Comparison of ENCODE assay signal across 17 cellular contexts in the genomic region with DNA sequence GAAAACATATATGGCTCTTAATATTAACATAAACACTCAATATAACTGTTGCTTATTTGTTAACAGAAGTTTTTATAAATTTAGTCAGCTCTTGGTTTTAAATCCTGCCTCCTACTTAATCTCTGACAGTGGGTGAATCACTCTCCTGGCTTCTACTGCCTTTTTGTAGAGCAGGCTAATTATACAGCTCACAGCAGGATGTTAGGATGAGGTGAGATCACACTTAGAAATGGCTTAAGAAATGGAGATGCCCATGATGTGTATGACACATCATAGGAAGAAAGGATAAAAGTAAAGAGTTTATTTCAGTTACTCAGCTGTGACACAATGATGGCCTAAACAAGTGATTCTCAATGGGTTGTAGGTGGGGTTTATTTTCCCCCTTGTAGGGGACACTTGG.
DNase-seq lines count a peak whose midpoint lies in the region; FAIRE-seq and TF ChIP-seq lines count a peak whose summit lies in the region.
"Had no signal": no experiment of that assay in that cellular context is flagged by ENCODE, and none has a peak within 500 bp of the region (broad histone marks: within the 10 kb centered on the region; RNA-seq: fewer than 3 reads in every experiment).

No MANE protein-coding gene starts in this region.

- POLR2A ChIA-PET in endothelial cell of umbilical vein (lab: Charles Lee), result no interaction called here

- no peaks in the 10 kb centered on the region for H4K20me1 ChIP-seq in endothelial cell of umbilical vein (replicated peaks; ENCODE audit: control insufficient read depth, extremely low read depth, insufficient read depth, low read length)
- H4K20me1 ChIP-seq in Karpas-422 (ENCODE audit: insufficient read depth, low read depth, low read length), result no peaks in the 10 kb centered on the region

- H3K9me1 ChIP-seq in endothelial cell of umbilical vein (replicated peaks; ENCODE audit: control insufficient read depth, extremely low read depth, insufficient read depth, low read length), result no peaks in the 10 kb centered on the region

- TF ChIP-seq POLR2A in endothelial cell of umbilical vein (IDR thresholded peaks at IDR 0.05; ENCODE audit: low read depth, low read length), result no peak
- no peak for TF ChIP-seq POLR2A in GM12892 (IDR thresholded peaks at IDR 0.05; ENCODE audit: low read depth, low read length)

- H3K4me2 ChIP-seq in endothelial cell of umbilical vein (ENCODE audit: insufficient read depth, low read length) (no peak overlapping the region), Karpas-422 (ENCODE audit: low read depth, low read length, poor library complexity, severe bottlenecking) (no peak overlapping the region)

- BruUV-seq in endothelial cell of umbilical vein (replicated peaks; lab: Mats Ljungman, UMichigan), result no TSS peak

- H2AFZ ChIP-seq in endothelial cell of umbilical vein (ENCODE audit: low read depth, low read length), result no peak overlapping the region
- no peak overlapping the region for H2AFZ ChIP-seq in Karpas-422 (ENCODE audit: low read length)

- H3K79me2 ChIP-seq in endothelial cell of umbilical vein (ENCODE audit: control insufficient read depth, insufficient read depth, low read length) (no peaks in the 10 kb centered on the region), Karpas-422 (ENCODE audit: low read length) (no peaks in the 10 kb centered on the region)

- CTCF ChIA-PET in endothelial cell of umbilical vein (lab: Charles Lee), result interaction anchor here (1.1 kb wide), 1 partner anchor 316 kb away, joined by 3 read pairs; no protein-coding TSS in a partner anchor

- FAIRE-seq in endothelial cell of umbilical vein (lab: Jason Lieb, UNC) (peak; percentile 59), GM12892 (lab: Jason Lieb, UNC) (no peak)
- FAIRE-seq: GM12878 had no signal

- H3K4me1 ChIP-seq in endothelial cell of umbilical vein (ENCODE audit: control insufficient read depth, extremely low read depth, insufficient read depth, low read length) (peaks cover 3% of the 10 kb centered on the region), Karpas-422 (ENCODE audit: low read length) (no peaks in the 10 kb centered on the region)

- H3K27ac ChIP-seq in endothelial cell of umbilical vein (ENCODE audit: insufficient read depth, low read depth, low read length) (no peak overlapping the region), substantia nigra (ENCODE audit: low read depth, low read length, poor library complexity, severe bottlenecking) (no peak overlapping the region), Karpas-422 (ENCODE audit: low read length) (no peak overlapping the region)
- H3K27ac ChIP-seq: neutrophil had no signal

- TF ChIP-seq CTCF in endothelial cell of umbilical vein (IDR thresholded peaks at IDR 0.05; ENCODE audit: extremely low read depth in 1 of 2, insufficient read depth in 1 of 2, low read depth in 1 of 2, low read length in 2 of 2), result no peak

- no peaks in the 10 kb centered on the region for H3K36me3 ChIP-seq in endothelial cell of umbilical vein (ENCODE audit: control insufficient read depth in 2 of 2, extremely low read depth in 1 of 2, insufficient read depth in 2 of 2, low read length in 2 of 2)
- H3K36me3 ChIP-seq in Karpas-422 (ENCODE audit: insufficient read depth, low read length), result no peaks in the 10 kb centered on the region
- H3K36me3 ChIP-seq: neutrophil had no signal

- dilution Hi-C loops in endothelial cell of umbilical vein (cut with MboI; ENCODE audit: extremely low pct_ligation_motif_present, low sequenced_read_pairs), result no loop called here

- H3K27me3 ChIP-seq in endothelial cell of umbilical vein (ENCODE audit: control insufficient read depth in 2 of 2, insufficient read depth in 2 of 2, low read length in 2 of 2) (no peaks in the 10 kb centered on the region), Karpas-422 (ENCODE audit: low read length) (no peaks in the 10 kb centered on the region)
- H3K27me3 ChIP-seq: dorsolateral prefrontal cortex, neutrophil had no signal

- peak; percentile 89 for DNase-seq in EH (ENCODE audit: low read depth)
- peak; percentile 58 for DNase-seq in NCI-H460 (ENCODE audit: extremely low read depth, low read depth)
- DNase-seq in endothelial cell of umbilical vein (ENCODE audit: low read depth, low spot score), result peak; percentile 44
- peak; percentile 68 for DNase-seq in myocyte (ENCODE audit: low read depth)
- no peak for DNase-seq in substantia nigra (lab: John Stamatoyannopoulos, UW)
- DNase-seq in activated naive CD4-positive, alpha-beta T cell treated with Interleukin-2 at 50 U/mL for 16 hours, result no peak
- no peak for DNase-seq in GM12892 (ENCODE audit: insufficient read length)
- no peak for DNase-seq in Karpas-422
- DNase-seq: activated B cell treated with CpG ODN at 0.5 μM for 24 hours; activated effector memory CD4-positive, alpha-beta T cell treated with Interleukin-2 at 50 U/mL for 16 hours; CD8-positive, alpha-beta memory T cell; dorsolateral prefrontal cortex; NCI-H1930; stimulated activated CD4-positive, alpha-beta T cell treated with anti-CD3 and anti-CD28 coated beads, Interleukin-1b, Interleukin-23, amount 100 ng/mL, for 48 hours; stimulated activated naive CD4-positive, alpha-beta T cell treated with Interleukin-2 at 50 U/mL for 16 hours had no signal

- H3K9me3 ChIP-seq in endothelial cell of umbilical vein (replicated peaks; ENCODE audit: control insufficient read depth, insufficient read depth, low read length) (no peaks in the 10 kb centered on the region), Karpas-422 (ENCODE audit: low read length) (peaks cover 7% of the 10 kb centered on the region)
- H3K9me3 ChIP-seq: neutrophil had no signal

- intact Hi-C loops in endothelial cell of umbilical vein (cut with micrococcal nuclease), result no loop called here

- no peaks in the 10 kb centered on the region for H3K9me2 ChIP-seq in Karpas-422 (replicated peaks; ENCODE audit: insufficient read depth, low read length)

- H3K4me3 ChIP-seq in endothelial cell of umbilical vein (replicated peaks in 1 of 3; ENCODE audit: insufficient read depth in 1 of 3, low read depth in 1 of 3, low read length in 3 of 3), result no peak overlapping the region
- no peak overlapping the region for H3K4me3 ChIP-seq in Karpas-422 (ENCODE audit: low read length)
- H3K4me3 ChIP-seq: dorsolateral prefrontal cortex, GM12878 had no signal

- H3K9ac ChIP-seq in endothelial cell of umbilical vein (replicated peaks; ENCODE audit: extremely low read depth, insufficient read depth, low read length) (no peak overlapping the region), Karpas-422 (ENCODE audit: low read length) (no peak overlapping the region)

TF ChIP-seq in endothelial cell of umbilical vein, 7 proteins besides CTCF, POLR2A, EP300 and RAD21:
- TF ChIP-seq FOS (IDR thresholded peaks at IDR 0.05; ENCODE audit: borderline replicate concordance, insufficient read depth, low read length) (peak; percentile 82), GATA2 (IDR thresholded peaks at IDR 0.05; ENCODE audit: insufficient read depth, insufficient read length, low read depth, low read length) (no peak)

Comparison
In these comparisons a context has a peak if more than half of its experiments do, and no peak if none do; other contexts are left out.
1. DNase-seq: peak in EH (single experiment), NCI-H460 (single experiment), endothelial cell of umbilical vein (single experiment) and myocyte (single experiment); none in substantia nigra (0 of 49), activated naive CD4-positive, alpha-beta T cell treated with Interleukin-2 at 50 U/mL for 16 hours (single experiment), GM12892 (single experiment) and Karpas-422 (single experiment).